In the genomic region with DNA sequence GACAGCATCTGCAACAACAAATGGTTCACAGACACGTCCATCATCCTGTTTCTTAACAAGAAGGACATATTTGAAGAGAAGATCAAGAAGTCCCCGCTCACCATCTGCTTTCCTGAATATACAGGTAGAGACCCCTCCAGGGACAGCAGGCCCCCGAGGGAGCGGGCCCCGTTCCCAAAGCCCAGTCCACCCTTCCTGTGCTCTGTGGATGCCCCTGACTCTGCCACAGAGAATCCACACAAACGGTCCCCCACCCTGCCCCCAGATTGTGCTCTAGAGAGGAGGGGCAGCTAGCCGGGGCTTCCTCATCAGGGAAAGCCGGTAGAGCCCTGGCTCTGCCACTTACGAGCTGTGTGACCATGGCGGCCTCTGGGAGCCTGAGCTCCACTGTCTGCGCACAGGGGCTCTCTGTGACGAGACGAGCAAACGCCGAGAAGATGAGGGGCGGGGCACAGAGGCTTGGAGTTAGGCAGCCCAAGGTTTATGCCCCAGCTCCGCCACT, we compare ENCODE assay signal across 18 cellular contexts.
DNase-seq lines count a peak whose midpoint lies in the region; ATAC-seq and TF ChIP-seq lines count a peak whose summit lies in the region.
"Had no signal": no experiment of that assay in that cellular context is flagged by ENCODE, and none has a peak within 500 bp of the region (broad histone marks: within the 10 kb centered on the region; RNA-seq: fewer than 3 reads in every experiment).

No MANE protein-coding gene starts in this region.

- no peak overlapping the region for H2BK5ac ChIP-seq in neuronal stem cell (ENCODE audit: low read length)

- H4K8ac ChIP-seq in neuronal stem cell (ENCODE audit: low read depth, low read length): peak overlapping the region; percentile 29

- WGBS in neuronal stem cell (ENCODE audit: extremely low coverage in 2 of 2, insufficient read length in 2 of 2, insufficient replicate concordance in 1 of 2), 2 donors: no CpG with 5 or more reads among the region's 17 CpGs

- H3K18ac ChIP-seq in neuronal stem cell (ENCODE audit: low read length): no peak overlapping the region

- H3K36me3 ChIP-seq in neuronal stem cell (replicated peaks in 1 of 2; ENCODE audit: control insufficient read depth in 2 of 2, insufficient read depth in 2 of 2, low read length in 2 of 2): no peaks in the 10 kb centered on the region

- peaks cover 0 to 3% (median 0%) of the 10 kb centered on the region in 3 experiments for H3K27me3 ChIP-seq in neuronal stem cell (ENCODE audit: control insufficient read depth in 3 of 3, insufficient read depth in 3 of 3, low read depth in 1 of 3, low read length in 3 of 3)

- no peak overlapping the region for H2AK5ac ChIP-seq in neuronal stem cell (ENCODE audit: low read depth, low read length)

- no peaks in the 10 kb centered on the region for H3K27me3 Mint-ChIP-seq in stimulated activated naive CD8-positive, alpha-beta T cell treated with anti-CD3 and anti-CD28 coated beads, Interleukin-15, amount 100 ng/mL, for 72 hours
- H3K27me3 Mint-ChIP-seq in glutamatergic neuron (ENCODE audit: unreplicated experiment): peaks cover 27% of the 10 kb centered on the region
- H3K27me3 Mint-ChIP-seq: CD4-positive, alpha-beta T cell had no signal

- CTCF ChIA-PET in RWPE1 (lab: Yijun Ruan, JAX): no interaction called here

- no peak overlapping the region for H3K27ac ChIP-seq in neuronal stem cell (replicated peaks; ENCODE audit: low read length)
- H3K27ac ChIP-seq in RWPE1: no peak overlapping the region
- H3K27ac ChIP-seq: A549, C4-2B, HL-60 had no signal

- no peak for DNase-seq in stimulated activated naive CD8-positive, alpha-beta T cell treated with anti-CD3 and anti-CD28 coated beads, Interleukin-15, amount 100 ng/mL, for 72 hours
- DNase-seq in stimulated activated naive CD8-positive, alpha-beta T cell treated with anti-CD3 and anti-CD28 coated beads, Interleukin-15, Interleukin-2, amounts not matched to agents 100 U/mL and 50 U/mL, for 24 hours: no peak
- DNase-seq in glutamatergic neuron: no peak
- DNase-seq in neuronal stem cell (ENCODE audit: low spot score): no peak
- no peak for DNase-seq in NOMO-1 (lab: John Stamatoyannopoulos, UW; ENCODE audit: unreplicated experiment in 2 of 2)
- DNase-seq in RWPE1 (ENCODE audit: low spot score): no peak
- DNase-seq: AML-193; CD4-positive, alpha-beta T cell; DMS153; DMS79; GDM1; H7; HFFc6 had no signal

- no peak overlapping the region for H4K91ac ChIP-seq in neuronal stem cell (ENCODE audit: low read depth, low read length, poor library complexity)

- H3K9ac ChIP-seq in neuronal stem cell (ENCODE audit: low read depth, low read length, poor library complexity): no peak overlapping the region

- H3K4me1 Mint-ChIP-seq in stimulated activated naive CD8-positive, alpha-beta T cell treated with anti-CD3 and anti-CD28 coated beads, Interleukin-15, amount 100 ng/mL, for 72 hours: no peaks in the 10 kb centered on the region
- peaks cover 11% of the 10 kb centered on the region for H3K4me1 Mint-ChIP-seq in glutamatergic neuron (ENCODE audit: low read depth, unreplicated experiment)
- H3K4me1 Mint-ChIP-seq: GM23338 had no signal

- no peak overlapping the region for H3K4me3 Mint-ChIP-seq in stimulated activated naive CD8-positive, alpha-beta T cell treated with anti-CD3 and anti-CD28 coated beads, Interleukin-15, amount 100 ng/mL, for 72 hours
- no peak overlapping the region for H3K4me3 Mint-ChIP-seq in glutamatergic neuron (ENCODE audit: unreplicated experiment)
- H3K4me3 Mint-ChIP-seq: CD4-positive, alpha-beta T cell; GM23338; HFFc6 had no signal

- peaks cover 12% of the 10 kb centered on the region for H3K36me3 Mint-ChIP-seq in glutamatergic neuron (ENCODE audit: unreplicated experiment)

- H3K4me1 ChIP-seq in neuronal stem cell (ENCODE audit: control insufficient read depth in 2 of 2, insufficient read depth in 1 of 2, low read depth in 1 of 2, low read length in 2 of 2): peaks cover 0 to 3% of the 10 kb centered on the region in 2 donors

- no peak overlapping the region for H2AFZ ChIP-seq in neuronal stem cell (ENCODE audit: low read length)
- H2AFZ ChIP-seq: GM23338 had no signal

- no peak for TF ChIP-seq CTCF in glutamatergic neuron (IDR thresholded peaks at IDR 0.05; ENCODE audit: partially characterized antibody, unreplicated experiment)
- no peak for TF ChIP-seq CTCF in RWPE1 (conservative IDR thresholded peaks at IDR 0.05; ENCODE audit: low read depth)

- no peak overlapping the region for H2BK12ac ChIP-seq in neuronal stem cell (ENCODE audit: low read length)

- no peak overlapping the region for H3K4me2 ChIP-seq in neuronal stem cell (ENCODE audit: insufficient read depth, low read length, poor library complexity, severe bottlenecking)
- H3K4me2 ChIP-seq: A549, GM23338 had no signal

- H3K4ac ChIP-seq in neuronal stem cell (ENCODE audit: low read length): no peak overlapping the region

- H3K27ac Mint-ChIP-seq in stimulated activated naive CD8-positive, alpha-beta T cell treated with anti-CD3 and anti-CD28 coated beads, Interleukin-15, amount 100 ng/mL, for 72 hours: peak overlapping the region; percentile 58 to 81
- peak overlapping the region; percentile 66 for H3K27ac Mint-ChIP-seq in glutamatergic neuron (ENCODE audit: unreplicated experiment)
- H3K27ac Mint-ChIP-seq: CD4-positive, alpha-beta T cell; GM23338; HFFc6 had no signal

- H3K9me3 ChIP-seq in neuronal stem cell (replicated peaks in 1 of 2; ENCODE audit: control insufficient read depth in 2 of 2, insufficient read depth in 1 of 2, low read depth in 1 of 2, low read length in 2 of 2): no peaks in the 10 kb centered on the region
- H3K9me3 ChIP-seq: A549 had no signal

- POLR2A ChIA-PET in RWPE1 (lab: Yijun Ruan, JAX; ENCODE audit: low non-redundant PET): no interaction called here

- peaks cover 1% of the 10 kb centered on the region for H3K79me1 ChIP-seq in neuronal stem cell (ENCODE audit: low read depth, low read length)

- peak overlapping the region; percentile 60 for H2BK15ac ChIP-seq in neuronal stem cell (ENCODE audit: low read length)

- no peak overlapping the region for H3K4me3 ChIP-seq in neuronal stem cell (ENCODE audit: low read length in 2 of 2)
- H3K4me3 ChIP-seq: A549, GM23338 had no signal

- peak overlapping the region; percentile 14 for H3K14ac ChIP-seq in neuronal stem cell (ENCODE audit: low read length)

- no peak overlapping the region for H2BK120ac ChIP-seq in neuronal stem cell (ENCODE audit: low read depth, low read length)

- no peaks in the 10 kb centered on the region for H3K9me3 Mint-ChIP-seq in stimulated activated naive CD8-positive, alpha-beta T cell treated with anti-CD3 and anti-CD28 coated beads, Interleukin-15, amount 100 ng/mL, for 72 hours
- peaks cover 21% of the 10 kb centered on the region for H3K9me3 Mint-ChIP-seq in glutamatergic neuron (ENCODE audit: unreplicated experiment)
- H3K9me3 Mint-ChIP-seq: CD4-positive, alpha-beta T cell; GM23338; HFFc6 had no signal

- no peak overlapping the region for H3K23ac ChIP-seq in neuronal stem cell (ENCODE audit: low read depth, low read length, poor library complexity)

- no peak for ATAC-seq in stimulated activated naive CD8-positive, alpha-beta T cell treated with anti-CD3 and anti-CD28 coated beads, Interleukin-15, amount 100 ng/mL, for 72 hours
- no peak for ATAC-seq in stimulated activated naive CD8-positive, alpha-beta T cell treated with anti-CD3 and anti-CD28 coated beads, Interleukin-15, Interleukin-2, amounts not matched to agents 100 U/mL and 50 U/mL, for 24 hours
- ATAC-seq: A549, GM23338, HCT116 had no signal
